In the genomic region with DNA sequence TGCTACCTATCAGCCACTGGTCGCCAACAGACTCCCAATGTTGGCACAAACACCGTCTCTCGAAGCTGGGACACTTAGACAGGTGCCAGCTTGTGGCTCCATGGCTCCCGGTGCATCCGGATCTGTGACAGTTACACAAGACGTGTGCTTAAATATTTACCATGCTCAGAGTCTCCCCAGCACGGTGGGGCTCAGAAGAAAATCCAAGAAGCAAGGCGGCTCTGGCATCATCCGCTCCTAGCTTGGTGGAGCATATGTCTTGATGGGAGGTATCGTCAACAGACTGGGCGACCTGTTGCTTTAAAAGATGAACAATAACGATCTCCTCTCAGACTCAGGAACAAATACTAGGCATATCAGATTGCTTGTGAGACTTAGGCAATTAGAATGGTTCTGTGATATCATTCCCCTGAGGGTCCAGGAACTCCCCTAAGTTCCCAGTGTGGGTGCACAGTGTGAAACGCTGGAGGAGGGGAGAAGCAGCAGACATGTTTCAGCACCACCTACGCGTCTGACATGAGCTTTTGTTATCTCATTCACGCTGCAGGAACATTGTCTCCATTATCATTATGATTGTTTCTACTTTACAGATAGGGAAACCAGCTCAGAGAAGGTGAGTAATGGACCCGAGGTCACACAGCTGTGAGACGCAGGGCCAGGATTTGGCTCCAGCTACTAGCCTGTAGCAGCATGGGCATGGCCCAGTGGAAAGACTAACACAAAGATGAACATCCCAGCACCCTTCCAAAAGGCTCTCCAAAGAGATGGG, we compare ENCODE assay signal across 10 cellular contexts.
A peak's percentile ranks its signal among the peaks of the same experiment; 100 is the strongest.
DNase-seq lines count a peak whose midpoint lies in the region; ATAC-seq and TF ChIP-seq lines count a peak whose summit lies in the region.
"Had no signal": no experiment of that assay in that cellular context is flagged by ENCODE, and none has a peak within 500 bp of the region (broad histone marks: within the 10 kb centered on the region; RNA-seq: fewer than 3 reads in every experiment).

No MANE protein-coding gene starts in this region.

- no peak for TF ChIP-seq POLR2A in suprapubic skin (IDR thresholded peaks at IDR 0.05)

- peak overlapping the region; percentile 73 for H3K27ac Mint-ChIP-seq in activated naive CD8-positive, alpha-beta T cell treated with anti-CD3 and anti-CD28 coated beads, Interleukin-2, amount 50 U/mL, for 24 hours
- no peak overlapping the region for H3K27ac Mint-ChIP-seq in activated naive CD8-positive, alpha-beta T cell treated with anti-CD3 and anti-CD28 coated beads for 36 hours

- H3K9me3 ChIP-seq in suprapubic skin (no peaks in the 10 kb centered on the region), BE2C (no peaks in the 10 kb centered on the region; the same call in 1 of the 2 replicates)

- no peak for TF ChIP-seq EP300 in suprapubic skin (IDR thresholded peaks at IDR 0.05)

- TF ChIP-seq CTCF in suprapubic skin (IDR thresholded peaks at IDR 0.05) (no peak), BE2C (IDR thresholded peaks at IDR 0.05; ENCODE audit: low read depth, low read length) (no peak)

- DNase-seq in activated naive CD8-positive, alpha-beta T cell treated with anti-CD3 and anti-CD28 coated beads, Interleukin-2, amount 50 U/mL, for 24 hours, result peak; percentile 27
- no peak for DNase-seq in activated naive CD8-positive, alpha-beta T cell treated with anti-CD3 and anti-CD28 coated beads for 36 hours
- DNase-seq in activated T-cell treated with anti-CD3 and anti-CD28 coated beads, Interleukin-2, amount 50 U/mL, for 4 hours, result no peak
- DNase-seq in left colon, result no peak
- no peak for DNase-seq in suprapubic skin (ENCODE audit: low spot score in 2 of 2)
- no peak for DNase-seq in COR-L47 (lab: John Stamatoyannopoulos, UW)
- no peak for DNase-seq in HK-2 (ENCODE audit: unreplicated experiment)
- no peak for DNase-seq in BE2C
- DNase-seq: glutamatergic neuron, NCI-H1048 had no signal

- no peaks in the 10 kb centered on the region for H3K36me3 ChIP-seq in suprapubic skin
- no peaks in the 10 kb centered on the region for H3K36me3 ChIP-seq in BE2C

- peak; percentile 76 for ATAC-seq in activated naive CD8-positive, alpha-beta T cell treated with anti-CD3 and anti-CD28 coated beads, Interleukin-2, amount 50 U/mL, for 24 hours
- ATAC-seq in activated T-cell treated with anti-CD3 and anti-CD28 coated beads, Interleukin-2, amount 50 U/mL, for 4 hours, result peak; percentile 89
- peak; percentile 47 for ATAC-seq in left colon

- intact Hi-C loops in left colon (cut with DNase I, micrococcal nuclease), result no loop called here

- no peaks in the 10 kb centered on the region for H3K36me3 Mint-ChIP-seq in activated naive CD8-positive, alpha-beta T cell treated with anti-CD3 and anti-CD28 coated beads, Interleukin-2, amount 50 U/mL, for 24 hours (ENCODE audit: low read depth)
- no peaks in the 10 kb centered on the region for H3K36me3 Mint-ChIP-seq in activated naive CD8-positive, alpha-beta T cell treated with anti-CD3 and anti-CD28 coated beads for 36 hours
- H3K36me3 Mint-ChIP-seq in activated T-cell treated with anti-CD3 and anti-CD28 coated beads, Interleukin-2, amount 50 U/mL, for 4 hours (ENCODE audit: insufficient read depth), result no peaks in the 10 kb centered on the region

- H3K27me3 ChIP-seq in suprapubic skin, result no peaks in the 10 kb centered on the region
- H3K27me3 ChIP-seq in BE2C, result no peaks in the 10 kb centered on the region

- no peaks in the 10 kb centered on the region for H3K9me3 Mint-ChIP-seq in activated naive CD8-positive, alpha-beta T cell treated with anti-CD3 and anti-CD28 coated beads, Interleukin-2, amount 50 U/mL, for 24 hours
- no peaks in the 10 kb centered on the region for H3K9me3 Mint-ChIP-seq in activated naive CD8-positive, alpha-beta T cell treated with anti-CD3 and anti-CD28 coated beads for 36 hours
- H3K9me3 Mint-ChIP-seq in activated T-cell treated with anti-CD3 and anti-CD28 coated beads, Interleukin-2, amount 50 U/mL, for 4 hours, result no peaks in the 10 kb centered on the region

- no peak overlapping the region for H3K27ac ChIP-seq in suprapubic skin

- H3K4me1 ChIP-seq in suprapubic skin (peaks cover 37% of the 10 kb centered on the region), BE2C (peaks cover 14% of the 10 kb centered on the region)

- 51% methylated on average over 18 of the region's 18 CpGs for WGBS in suprapubic skin

- H3K4me3 Mint-ChIP-seq in activated naive CD8-positive, alpha-beta T cell treated with anti-CD3 and anti-CD28 coated beads, Interleukin-2, amount 50 U/mL, for 24 hours, result peak overlapping the region; percentile 41
- H3K4me3 Mint-ChIP-seq in activated naive CD8-positive, alpha-beta T cell treated with anti-CD3 and anti-CD28 coated beads for 36 hours, result no peak overlapping the region
- H3K4me3 Mint-ChIP-seq in activated T-cell treated with anti-CD3 and anti-CD28 coated beads, Interleukin-2, amount 50 U/mL, for 4 hours, result peak overlapping the region; percentile 53

- H3K4me1 Mint-ChIP-seq in activated naive CD8-positive, alpha-beta T cell treated with anti-CD3 and anti-CD28 coated beads, Interleukin-2, amount 50 U/mL, for 24 hours, result peaks cover 26% of the 10 kb centered on the region
- H3K4me1 Mint-ChIP-seq in activated naive CD8-positive, alpha-beta T cell treated with anti-CD3 and anti-CD28 coated beads for 36 hours, result peaks cover 25% of the 10 kb centered on the region
- H3K4me1 Mint-ChIP-seq in activated T-cell treated with anti-CD3 and anti-CD28 coated beads, Interleukin-2, amount 50 U/mL, for 4 hours (ENCODE audit: low read depth), result peaks cover 28% of the 10 kb centered on the region

- peak overlapping the region; percentile 28 for H3K4me3 ChIP-seq in suprapubic skin
- no peak overlapping the region for H3K4me3 ChIP-seq in BE2C (ENCODE audit: low read depth, low read length)

- no peaks in the 10 kb centered on the region for H3K27me3 Mint-ChIP-seq in activated naive CD8-positive, alpha-beta T cell treated with anti-CD3 and anti-CD28 coated beads, Interleukin-2, amount 50 U/mL, for 24 hours
- no peaks in the 10 kb centered on the region for H3K27me3 Mint-ChIP-seq in activated naive CD8-positive, alpha-beta T cell treated with anti-CD3 and anti-CD28 coated beads for 36 hours
- H3K27me3 Mint-ChIP-seq in activated T-cell treated with anti-CD3 and anti-CD28 coated beads, Interleukin-2, amount 50 U/mL, for 4 hours (ENCODE audit: low read depth), result no peaks in the 10 kb centered on the region
